Comparison of ENCODE assay signal across 28 cellular contexts in genomic region chr15:95680693-95681092, GRCh38.
"Had no signal": no experiment of that assay in that cellular context is flagged by ENCODE, and none has a peak within 500 bp of the region (broad histone marks: within the 10 kb centered on the region; RNA-seq: fewer than 3 reads in every experiment).

No MANE protein-coding gene starts in this region.

- DNase-seq: activated CD4-positive, alpha-beta memory T cell treated with anti-CD3 and anti-CD28 coated beads, Interleukin-2, amount 10 ng/mL, durations not matched to agents 7 days and 5 days; activated CD4-positive, alpha-beta T cell treated with anti-CD3 and anti-CD28 coated beads, Interleukin-2, amount 10 ng/mL, durations not matched to agents 7 days and 5 days; activated CD8-positive, alpha-beta memory T cell treated with anti-CD3 and anti-CD28 coated beads, Interleukin-2, amount 50 U/mL, for 48 hours; activated naive CD8-positive, alpha-beta T cell treated with anti-CD3 and anti-CD28 coated beads, Interleukin-2, amount 50 U/mL, for 24 hours; activated T-cell treated with anti-CD3 and anti-CD28 coated beads, Interleukin-2, amount 50 U/mL, for 4 hours; amygdala; effector CD4-positive, alpha-beta T cell; gastrocnemius medialis; glutamatergic neuron; left colon; naive thymus-derived CD4-positive, alpha-beta T cell; occipital lobe; psoas muscle; stimulated activated CD4-positive, alpha-beta T cell treated with anti-CD3 and anti-CD28 coated beads, Interleukin-15, amount 100 ng/mL, for 24 hours; stimulated activated CD4-positive, alpha-beta T cell treated with anti-CD3 and anti-CD28 coated beads, Interleukin-2, amount 100 ng/mL, for 24 hours; stimulated activated naive B cell treated with anti-CD40 and anti-IgM and Interleukin-4, amounts not matched to agents 10 μg/mL and 1 μg/mL and 100 μg/mL, for 72 hours; T-helper 9 cell; trophoblast cell; WERI-Rb-1 had no signal

- H3K27me3 ChIP-seq: esophagus muscularis mucosa, gastrocnemius medialis had no signal

- H3K4me1 Mint-ChIP-seq: activated CD4-positive, alpha-beta memory T cell treated with anti-CD3 and anti-CD28 coated beads, Interleukin-2, amount 10 ng/mL, durations not matched to agents 7 days and 5 days; activated CD4-positive, alpha-beta T cell treated with anti-CD3 and anti-CD28 coated beads, Interleukin-2, amount 10 ng/mL, durations not matched to agents 7 days and 5 days; activated naive CD4-positive, alpha-beta T cell treated with anti-CD3 and anti-CD28 coated beads, Interleukin-2, amount 50 U/mL, for 24 hours; activated naive CD8-positive, alpha-beta T cell treated with anti-CD3 and anti-CD28 coated beads, Interleukin-2, amount 50 U/mL, for 24 hours; activated T-helper 17 cell treated with anti-CD3 and anti-CD28 coated beads, Interleukin-2, amount 50 U/mL, for 72 hours; central memory CD8-positive, alpha-beta T cell; naive thymus-derived CD4-positive, alpha-beta T cell; stimulated activated naive B cell treated with anti-CD40 and anti-IgM and Interleukin-4, amounts not matched to agents 10 μg/mL and 1 μg/mL and 100 μg/mL, for 72 hours had no signal

- H3K9me3 Mint-ChIP-seq: activated CD4-positive, alpha-beta T cell treated with anti-CD3 and anti-CD28 coated beads, Interleukin-2, amount 10 ng/mL, durations not matched to agents 7 days and 5 days; activated naive CD8-positive, alpha-beta T cell treated with anti-CD3 and anti-CD28 coated beads, Interleukin-2, amount 50 U/mL, for 24 hours had no signal

- H3K36me3 Mint-ChIP-seq: activated naive CD4-positive, alpha-beta T cell treated with anti-CD3 and anti-CD28 coated beads, Interleukin-2, amount 50 U/mL, for 24 hours; mesothelial cell of epicardium; naive thymus-derived CD4-positive, alpha-beta T cell; stimulated activated naive B cell treated with anti-CD40 and anti-IgM and Interleukin-4, amounts not matched to agents 10 μg/mL and 1 μg/mL and 100 μg/mL, for 72 hours had no signal

- H3K27ac Mint-ChIP-seq: activated CD4-positive, alpha-beta memory T cell treated with anti-CD3 and anti-CD28 coated beads, Interleukin-2, amount 10 ng/mL, durations not matched to agents 7 days and 5 days; activated CD4-positive, alpha-beta T cell treated with anti-CD3 and anti-CD28 coated beads, Interleukin-2, amount 10 ng/mL, durations not matched to agents 7 days and 5 days; activated naive CD4-positive, alpha-beta T cell treated with anti-CD3 and anti-CD28 coated beads, Interleukin-2, amount 50 U/mL, for 24 hours; activated naive CD8-positive, alpha-beta T cell treated with anti-CD3 and anti-CD28 coated beads, Interleukin-2, amount 50 U/mL, for 24 hours; activated T-helper 17 cell treated with anti-CD3 and anti-CD28 coated beads, Interleukin-2, amount 50 U/mL, for 72 hours; dendritic cell treated with granulocyte-macrophage colony-stimulating factor and Interleukin-4, amounts not matched to agents 40 ng/mL and 50 ng/mL, for 4 days; mesothelial cell of epicardium; naive thymus-derived CD4-positive, alpha-beta T cell; stimulated activated naive B cell treated with anti-CD40 and anti-IgM and Interleukin-4, amounts not matched to agents 10 μg/mL and 1 μg/mL and 100 μg/mL, for 72 hours; T-helper 1 cell treated with Interleukin-12 subunit alpha and Interleukin-12 subunit beta and Interleukin-4 antibody, amounts not matched to agents 30 μg/mL and 1 μg/mL, for 36 hours had no signal

- H3K27ac ChIP-seq: esophagus muscularis mucosa, gastrocnemius medialis, parathyroid adenoma, psoas muscle, WERI-Rb-1 had no signal

- H3K4me3 Mint-ChIP-seq: activated CD4-positive, alpha-beta memory T cell treated with anti-CD3 and anti-CD28 coated beads, Interleukin-2, amount 10 ng/mL, durations not matched to agents 7 days and 5 days; activated CD4-positive, alpha-beta T cell treated with anti-CD3 and anti-CD28 coated beads, Interleukin-2, amount 10 ng/mL, durations not matched to agents 7 days and 5 days; activated naive CD4-positive, alpha-beta T cell treated with anti-CD3 and anti-CD28 coated beads, Interleukin-2, amount 50 U/mL, for 24 hours; activated naive CD8-positive, alpha-beta T cell treated with anti-CD3 and anti-CD28 coated beads, Interleukin-2, amount 50 U/mL, for 24 hours; activated T-cell treated with anti-CD3 and anti-CD28 coated beads, Interleukin-2, amount 50 U/mL, for 4 hours; activated T-helper 17 cell treated with anti-CD3 and anti-CD28 coated beads, Interleukin-2, amount 50 U/mL, for 72 hours; central memory CD8-positive, alpha-beta T cell; dendritic cell treated with granulocyte-macrophage colony-stimulating factor and Interleukin-4, amounts not matched to agents 40 ng/mL and 50 ng/mL, for 4 days; mesothelial cell of epicardium; naive thymus-derived CD4-positive, alpha-beta T cell; stimulated activated naive B cell treated with anti-CD40 and anti-IgM and Interleukin-4, amounts not matched to agents 10 μg/mL and 1 μg/mL and 100 μg/mL, for 72 hours; T-helper 1 cell treated with Interleukin-12 subunit alpha and Interleukin-12 subunit beta and Interleukin-4 antibody, amounts not matched to agents 30 μg/mL and 1 μg/mL, for 36 hours had no signal

- ATAC-seq: activated CD4-positive, CD25-positive, alpha-beta regulatory T cell treated with anti-CD3 and anti-CD28 coated beads, Interleukin-2, amount 50 U/mL, for 24 hours; activated naive CD8-positive, alpha-beta T cell treated with anti-CD3 and anti-CD28 coated beads, Interleukin-2, amount 50 U/mL, for 24 hours; activated T-cell treated with anti-CD3 and anti-CD28 coated beads, Interleukin-2, amount 50 U/mL, for 4 hours; activated T-helper 17 cell treated with anti-CD3 and anti-CD28 coated beads, Interleukin-2, amount 50 U/mL, for 72 hours; gastrocnemius medialis; left colon; naive thymus-derived CD4-positive, alpha-beta T cell; psoas muscle; stimulated activated naive B cell treated with anti-CD40 and anti-IgM and Interleukin-4, amounts not matched to agents 10 μg/mL and 1 μg/mL and 100 μg/mL, for 72 hours had no signal

- H3K4me3 ChIP-seq: esophagus muscularis mucosa, gastrocnemius medialis, psoas muscle had no signal

- H3K27me3 Mint-ChIP-seq: activated CD4-positive, alpha-beta memory T cell treated with anti-CD3 and anti-CD28 coated beads, Interleukin-2, amount 10 ng/mL, durations not matched to agents 7 days and 5 days; activated T-helper 17 cell treated with anti-CD3 and anti-CD28 coated beads, Interleukin-2, amount 50 U/mL, for 72 hours; dendritic cell treated with granulocyte-macrophage colony-stimulating factor and Interleukin-4, amounts not matched to agents 40 ng/mL and 50 ng/mL, for 4 days had no signal
